In the genomic region with DNA sequence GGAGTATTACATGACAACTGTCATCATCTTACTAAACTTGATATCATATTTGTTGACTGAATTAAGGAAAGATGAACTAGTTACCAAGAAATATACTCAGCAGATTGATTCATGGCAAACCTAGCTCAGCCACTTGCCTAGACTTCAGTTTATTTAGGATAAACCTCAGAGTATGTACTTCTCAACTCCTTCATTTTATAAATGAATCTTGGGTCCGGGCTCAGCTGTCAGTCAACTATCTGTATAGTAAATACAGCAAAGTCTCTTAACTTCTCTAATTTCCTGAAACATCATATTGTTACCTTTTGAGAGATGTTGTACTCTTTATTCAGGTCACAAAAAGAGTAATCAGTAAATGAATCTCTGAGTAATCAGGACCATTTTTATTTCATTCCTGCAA, we compare ENCODE assay signal across 1 cellular context.
TF ChIP-seq lines count a peak whose summit lies in the region.

No MANE protein-coding gene starts in this region.

TF ChIP-seq in HCT116, 20 proteins besides CTCF, POLR2A, EP300 and RAD21 (continued from another document):
- TF ChIP-seq SRF (IDR thresholded peaks at IDR 0.05; ENCODE audit: low read depth) = no peak
- no peak for TF ChIP-seq JUND (IDR thresholded peaks at IDR 0.05)
- TF ChIP-seq, protein P1, sequence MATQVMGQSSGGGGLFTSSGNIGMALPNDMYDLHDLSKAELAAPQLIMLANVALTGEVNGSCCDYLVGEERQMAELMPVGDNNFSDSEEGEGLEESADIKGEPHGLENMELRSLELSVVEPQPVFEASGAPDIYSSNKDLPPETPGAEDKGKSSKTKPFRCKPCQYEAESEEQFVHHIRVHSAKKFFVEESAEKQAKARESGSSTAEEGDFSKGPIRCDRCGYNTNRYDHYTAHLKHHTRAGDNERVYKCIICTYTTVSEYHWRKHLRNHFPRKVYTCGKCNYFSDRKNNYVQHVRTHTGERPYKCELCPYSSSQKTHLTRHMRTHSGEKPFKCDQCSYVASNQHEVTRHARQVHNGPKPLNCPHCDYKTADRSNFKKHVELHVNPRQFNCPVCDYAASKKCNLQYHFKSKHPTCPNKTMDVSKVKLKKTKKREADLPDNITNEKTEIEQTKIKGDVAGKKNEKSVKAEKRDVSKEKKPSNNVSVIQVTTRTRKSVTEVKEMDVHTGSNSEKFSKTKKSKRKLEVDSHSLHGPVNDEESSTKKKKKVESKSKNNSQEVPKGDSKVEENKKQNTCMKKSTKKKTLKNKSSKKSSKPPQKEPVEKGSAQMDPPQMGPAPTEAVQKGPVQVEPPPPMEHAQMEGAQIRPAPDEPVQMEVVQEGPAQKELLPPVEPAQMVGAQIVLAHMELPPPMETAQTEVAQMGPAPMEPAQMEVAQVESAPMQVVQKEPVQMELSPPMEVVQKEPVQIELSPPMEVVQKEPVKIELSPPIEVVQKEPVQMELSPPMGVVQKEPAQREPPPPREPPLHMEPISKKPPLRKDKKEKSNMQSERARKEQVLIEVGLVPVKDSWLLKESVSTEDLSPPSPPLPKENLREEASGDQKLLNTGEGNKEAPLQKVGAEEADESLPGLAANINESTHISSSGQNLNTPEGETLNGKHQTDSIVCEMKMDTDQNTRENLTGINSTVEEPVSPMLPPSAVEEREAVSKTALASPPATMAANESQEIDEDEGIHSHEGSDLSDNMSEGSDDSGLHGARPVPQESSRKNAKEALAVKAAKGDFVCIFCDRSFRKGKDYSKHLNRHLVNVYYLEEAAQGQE (IDR thresholded peaks at IDR 0.05; ENCODE audit: low read depth) = no peak
- no peak for TF ChIP-seq ZNF274 (IDR thresholded peaks at IDR 0.05; ENCODE audit: low read depth, low read length)
- TF ChIP-seq SP1 (IDR thresholded peaks at IDR 0.05; ENCODE audit: low read depth) = no peak
- no peak for TF ChIP-seq CEBPB (IDR thresholded peaks at IDR 0.05; ENCODE audit: low read depth)
- no peak for TF ChIP-seq ZFX (IDR thresholded peaks at IDR 0.05)
- TF ChIP-seq YY1 (IDR thresholded peaks at IDR 0.05; ENCODE audit: extremely low read depth, insufficient replicate concordance, low read depth, low read length) = no peak
- TF ChIP-seq POLR2AphosphoS5 (IDR thresholded peaks at IDR 0.05; ENCODE audit: low read depth, low read length) = no peak
- no peak for TF ChIP-seq EZH2 (IDR thresholded peaks at IDR 0.05)
- TF ChIP-seq, protein P2, sequence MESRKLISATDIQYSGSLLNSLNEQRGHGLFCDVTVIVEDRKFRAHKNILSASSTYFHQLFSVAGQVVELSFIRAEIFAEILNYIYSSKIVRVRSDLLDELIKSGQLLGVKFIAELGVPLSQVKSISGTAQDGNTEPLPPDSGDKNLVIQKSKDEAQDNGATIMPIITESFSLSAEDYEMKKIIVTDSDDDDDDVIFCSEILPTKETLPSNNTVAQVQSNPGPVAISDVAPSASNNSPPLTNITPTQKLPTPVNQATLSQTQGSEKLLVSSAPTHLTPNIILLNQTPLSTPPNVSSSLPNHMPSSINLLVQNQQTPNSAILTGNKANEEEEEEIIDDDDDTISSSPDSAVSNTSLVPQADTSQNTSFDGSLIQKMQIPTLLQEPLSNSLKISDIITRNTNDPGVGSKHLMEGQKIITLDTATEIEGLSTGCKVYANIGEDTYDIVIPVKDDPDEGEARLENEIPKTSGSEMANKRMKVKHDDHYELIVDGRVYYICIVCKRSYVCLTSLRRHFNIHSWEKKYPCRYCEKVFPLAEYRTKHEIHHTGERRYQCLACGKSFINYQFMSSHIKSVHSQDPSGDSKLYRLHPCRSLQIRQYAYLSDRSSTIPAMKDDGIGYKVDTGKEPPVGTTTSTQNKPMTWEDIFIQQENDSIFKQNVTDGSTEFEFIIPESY (IDR thresholded peaks at IDR 0.05; ENCODE audit: extremely low read depth, insufficient replicate concordance, low read length) = no peak
TF ChIP-seq in HCT116: peak in this region for 0.
